Comparison of ENCODE assay signal across 18 cellular contexts in the genomic region with DNA sequence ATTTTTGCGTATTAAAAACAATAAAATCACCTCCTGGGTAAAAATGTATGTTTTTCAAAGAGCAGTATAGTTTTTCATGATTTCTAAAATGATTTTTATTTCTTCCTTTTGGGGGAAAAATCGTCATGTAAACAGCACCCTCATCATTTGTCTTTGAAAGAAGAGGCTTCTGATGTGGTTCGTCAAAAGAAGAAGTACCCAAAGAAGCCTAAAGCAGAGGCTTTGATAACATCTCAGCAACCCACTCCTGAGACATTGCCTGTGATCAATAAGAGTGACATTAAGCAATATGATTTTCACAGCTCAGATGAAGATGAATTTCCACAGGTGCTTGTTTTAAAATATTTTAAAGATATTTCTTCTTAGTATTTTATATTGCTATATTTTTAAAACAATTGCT.
DNase-seq lines count a peak whose midpoint lies in the region; ATAC-seq and TF ChIP-seq lines count a peak whose summit lies in the region.
"Had no signal": no experiment of that assay in that cellular context is flagged by ENCODE, and none has a peak within 500 bp of the region (broad histone marks: within the 10 kb centered on the region; RNA-seq: fewer than 3 reads in every experiment).

No MANE protein-coding gene starts in this region.

- H3K4me3 Mint-ChIP-seq in activated naive CD8-positive, alpha-beta T cell = peak overlapping the region; percentile 30
- H3K4me3 Mint-ChIP-seq in activated naive CD8-positive, alpha-beta T cell treated with anti-CD3 and anti-CD28 coated beads, Interleukin-2, amount 50 U/mL, for 24 hours = no peak overlapping the region
- no peak overlapping the region for H3K4me3 Mint-ChIP-seq in T-helper 17 cell
- peak overlapping the region in 6 of 10 donors; percentile 33 to 72 (median 64) for H3K4me3 Mint-ChIP-seq in naive thymus-derived CD8-positive, alpha-beta T cell

- H3K4me2 ChIP-seq in DND-41 (ENCODE audit: insufficient read depth, low read length) = no peak overlapping the region

- H2AFZ ChIP-seq in DND-41 (ENCODE audit: low read depth, low read length) = no peak overlapping the region

- H3K27me3 ChIP-seq in DND-41 (ENCODE audit: insufficient read depth, low read length, poor library complexity) = no peaks in the 10 kb centered on the region
- no peaks in the 10 kb centered on the region for H3K27me3 ChIP-seq in WERI-Rb-1 (ENCODE audit: insufficient read depth, low read depth, severe bottlenecking)
- H3K27me3 ChIP-seq: MG63 had no signal

- no peak for ATAC-seq in activated naive CD8-positive, alpha-beta T cell treated with anti-CD3 and anti-CD28 coated beads, Interleukin-2, amount 50 U/mL, for 24 hours
- ATAC-seq in DND-41 (ENCODE audit: insufficient read depth, low read depth) (peak; percentile 82), T-helper 17 cell (peak; percentile 81)
- ATAC-seq in naive thymus-derived CD8-positive, alpha-beta T cell = peak; percentile 99 to 100
- ATAC-seq in stimulated activated naive CD8-positive, alpha-beta T cell treated with anti-CD3 and anti-CD28 coated beads, Interleukin-15, Interleukin-2, amounts not matched to agents 100 U/mL and 50 U/mL, for 24 hours = no peak
- ATAC-seq: Panc1 had no signal

- H4K20me1 ChIP-seq in DND-41 (ENCODE audit: insufficient read depth, low read length) = no peaks in the 10 kb centered on the region

- TF ChIP-seq CTCF in DND-41 (IDR thresholded peaks at IDR 0.05; ENCODE audit: borderline replicate concordance, extremely low read depth, low read length, poor library complexity, severe bottlenecking) (no peak), WERI-Rb-1 (IDR thresholded peaks at IDR 0.05; ENCODE audit: low read depth, low read length) (no peak)

- H3K79me2 ChIP-seq in DND-41 (ENCODE audit: insufficient read depth, low read length) = no peaks in the 10 kb centered on the region

- no peaks in the 10 kb centered on the region for H3K27me3 Mint-ChIP-seq in activated naive CD8-positive, alpha-beta T cell
- H3K27me3 Mint-ChIP-seq in activated naive CD8-positive, alpha-beta T cell treated with anti-CD3 and anti-CD28 coated beads, Interleukin-2, amount 50 U/mL, for 24 hours = no peaks in the 10 kb centered on the region
- H3K27me3 Mint-ChIP-seq in T-helper 17 cell = no peaks in the 10 kb centered on the region
- H3K27me3 Mint-ChIP-seq in naive thymus-derived CD8-positive, alpha-beta T cell = no peaks in the 10 kb centered on the region

- H3K4me3 ChIP-seq in DND-41 (ENCODE audit: low read depth in 1 of 2, low read length in 2 of 2) = no peak overlapping the region
- no peak overlapping the region for H3K4me3 ChIP-seq in WERI-Rb-1 (ENCODE audit: low read depth, low read length)
- H3K4me3 ChIP-seq: MG63 had no signal

- no peak overlapping the region for H3K9ac ChIP-seq in DND-41 (ENCODE audit: low read depth, low read length)

- H3K27ac ChIP-seq in DND-41 (ENCODE audit: low read length) (no peak overlapping the region), WERI-Rb-1 (no peak overlapping the region)
- H3K27ac ChIP-seq: RWPE1 had no signal

- H3K9me3 ChIP-seq in DND-41 (ENCODE audit: insufficient read depth, low read length, severe bottlenecking) = no peaks in the 10 kb centered on the region
- no peaks in the 10 kb centered on the region for H3K9me3 ChIP-seq in T-helper 17 cell (ENCODE audit: control insufficient read depth, low read length, poor library complexity, severe bottlenecking)
- H3K9me3 ChIP-seq in WERI-Rb-1 (ENCODE audit: severe bottlenecking) = no peaks in the 10 kb centered on the region
- H3K9me3 ChIP-seq: MG63 had no signal

- no peaks in the 10 kb centered on the region for H3K4me1 ChIP-seq in DND-41 (ENCODE audit: insufficient read depth, low read length)

- DNase-seq in activated naive CD8-positive, alpha-beta T cell treated with anti-CD3 and anti-CD28 coated beads, Interleukin-2, amount 50 U/mL, for 24 hours = no peak
- no peak for DNase-seq in DND-41
- DNase-seq in T-helper 17 cell = no peak
- peak in 5 of 10 donors; percentile 3 to 68 (median 47) for DNase-seq in naive thymus-derived CD8-positive, alpha-beta T cell
- DNase-seq in WERI-Rb-1 = no peak
- no peak for DNase-seq in stimulated activated naive CD8-positive, alpha-beta T cell treated with anti-CD3 and anti-CD28 coated beads, Interleukin-15, Interleukin-2, amounts not matched to agents 100 U/mL and 50 U/mL, for 24 hours
- DNase-seq: C1 segment of cervical spinal cord, DMS153, KG1, MG63, NCI-H1048, NCI-H1417, NCI-H2029 treated with DMSO at 0.1 percent for 48 hours, NCI-H2227 treated with DMSO at 0.1 percent for 48 hours, SHP77 had no signal

- H3K27ac Mint-ChIP-seq in activated naive CD8-positive, alpha-beta T cell = no peak overlapping the region
- H3K27ac Mint-ChIP-seq in activated naive CD8-positive, alpha-beta T cell treated with anti-CD3 and anti-CD28 coated beads, Interleukin-2, amount 50 U/mL, for 24 hours = no peak overlapping the region
- no peak overlapping the region for H3K27ac Mint-ChIP-seq in T-helper 17 cell
- H3K27ac Mint-ChIP-seq in naive thymus-derived CD8-positive, alpha-beta T cell = peak overlapping the region in 4 of 10 donors; percentile 21 to 86 (median 74)

- H3K36me3 ChIP-seq in DND-41 (ENCODE audit: insufficient read depth, low read length) (peaks cover 37% of the 10 kb centered on the region), WERI-Rb-1 (peaks cover 19% of the 10 kb centered on the region)

- H3K36me3 Mint-ChIP-seq in activated naive CD8-positive, alpha-beta T cell = peaks cover 9% of the 10 kb centered on the region
- H3K36me3 Mint-ChIP-seq in activated naive CD8-positive, alpha-beta T cell treated with anti-CD3 and anti-CD28 coated beads, Interleukin-2, amount 50 U/mL, for 24 hours (ENCODE audit: low read depth) = peaks cover 16% of the 10 kb centered on the region
- H3K36me3 Mint-ChIP-seq in T-helper 17 cell (ENCODE audit: low read depth) = peaks cover 8% of the 10 kb centered on the region
- peaks cover 8 to 69% (median 26%) of the 10 kb centered on the region in 3 donors for H3K36me3 Mint-ChIP-seq in naive thymus-derived CD8-positive, alpha-beta T cell

- H3K9me3 Mint-ChIP-seq in activated naive CD8-positive, alpha-beta T cell (ENCODE audit: low read depth) = no peaks in the 10 kb centered on the region
- no peaks in the 10 kb centered on the region for H3K9me3 Mint-ChIP-seq in activated naive CD8-positive, alpha-beta T cell treated with anti-CD3 and anti-CD28 coated beads, Interleukin-2, amount 50 U/mL, for 24 hours
- H3K9me3 Mint-ChIP-seq in naive thymus-derived CD8-positive, alpha-beta T cell = no peaks in the 10 kb centered on the region

- H3K4me1 Mint-ChIP-seq in activated naive CD8-positive, alpha-beta T cell (ENCODE audit: low read depth) = peaks cover 39% of the 10 kb centered on the region
- peaks cover 11% of the 10 kb centered on the region for H3K4me1 Mint-ChIP-seq in activated naive CD8-positive, alpha-beta T cell treated with anti-CD3 and anti-CD28 coated beads, Interleukin-2, amount 50 U/mL, for 24 hours
- peaks cover 19% of the 10 kb centered on the region for H3K4me1 Mint-ChIP-seq in T-helper 17 cell
- peaks cover 11 to 37% (median 33%) of the 10 kb centered on the region in 4 donors for H3K4me1 Mint-ChIP-seq in naive thymus-derived CD8-positive, alpha-beta T cell

- POLR2A ChIA-PET in naive thymus-derived CD8-positive, alpha-beta T cell (lab: Charles Lee) = interaction anchor here (0.5 to 0.6 kb wide), 4 partner anchors 20 to 243 kb away, joined by 3 to 5 read pairs (median 4); no protein-coding TSS in a partner anchor

Comparison
In these comparisons a context has a peak if more than half of its experiments do, and no peak if none do; other contexts are left out.
1. H3K4me3 Mint-ChIP-seq: peak in activated naive CD8-positive, alpha-beta T cell (single experiment) and naive thymus-derived CD8-positive, alpha-beta T cell (6 of 10); none in activated naive CD8-positive, alpha-beta T cell treated with anti-CD3 and anti-CD28 coated beads, Interleukin-2, amount 50 U/mL, for 24 hours (single experiment) and T-helper 17 cell (single experiment).
2. ATAC-seq: peak in DND-41 (single experiment), T-helper 17 cell (single experiment) and naive thymus-derived CD8-positive, alpha-beta T cell (2 of 2); none in activated naive CD8-positive, alpha-beta T cell treated with anti-CD3 and anti-CD28 coated beads, Interleukin-2, amount 50 U/mL, for 24 hours (single experiment) and stimulated activated naive CD8-positive, alpha-beta T cell treated with anti-CD3 and anti-CD28 coated beads, Interleukin-15, Interleukin-2, amounts not matched to agents 100 U/mL and 50 U/mL, for 24 hours (single experiment).